Comparison of ENCODE assay signal across 8 cellular contexts in genomic region chr18:51196811-51197660, GRCh38. TPM values are rescaled to one million over a fixed set of nuclear protein-coding genes. Genes with fewer than 3 reads are reported as not detected.
DNase-seq lines count a peak whose midpoint lies in the region; ATAC-seq and TF ChIP-seq lines count a peak whose summit lies in the region.

No MANE protein-coding gene starts in this region.

- H3K27ac ChIP-seq in esophagus muscularis mucosa (replicated peaks in 1 of 4): peak overlapping the region; percentile 97 to 99 (median 98)
- H3K27ac ChIP-seq in transverse colon: peak overlapping the region; percentile 98 to 99 (median 99)

- in situ Hi-C loops in transverse colon (cut with MboI; ENCODE audit: low pct_ligation_motif_present in 1 of 4, low pct_unique_long_range_greater_than_20kb in 1 of 4, low sequenced_read_pairs in 3 of 4): no loop called here

- H3K36me3 ChIP-seq in esophagus muscularis mucosa: no peaks in the 10 kb centered on the region
- H3K36me3 ChIP-seq in transverse colon: no peaks in the 10 kb centered on the region

- peaks cover 25% of the 10 kb centered on the region for H3K4me1 Mint-ChIP-seq in activated CD8-positive, alpha-beta T cell treated with anti-CD3 and anti-CD28 coated beads for 36 hours (ENCODE audit: low read depth)

- H3K4me3 ChIP-seq in esophagus muscularis mucosa: peak overlapping the region; percentile 69 to 91 (median 78)
- H3K4me3 ChIP-seq in transverse colon: peak overlapping the region; percentile 65 to 99 (median 98)

- DNase-seq in NCI-H2171 (lab: John Stamatoyannopoulos, UW) (peak; percentile 37), NCI-H2171 treated with DMSO at 0.1 percent for 48 hours (lab: John Stamatoyannopoulos, UW) (no peak), HCEC 1CT (peak; percentile 48), NAMALWA (ENCODE audit: low spot score) (peak; percentile 49), esophagus muscularis mucosa (ENCODE audit: extremely low spot score) (no peak), myocyte (ENCODE audit: low read depth) (peak; percentile 55), transverse colon (peak; percentile 64)
- DNase-seq in activated CD8-positive, alpha-beta T cell treated with anti-CD3 and anti-CD28 coated beads for 36 hours: peak; percentile 49

- TF ChIP-seq EP300 in esophagus muscularis mucosa (IDR thresholded peaks at IDR 0.05): no peak
- no peak for TF ChIP-seq EP300 in transverse colon (IDR thresholded peaks at IDR 0.05; ENCODE audit: low read depth)

- H3K27me3 ChIP-seq in esophagus muscularis mucosa (no peaks in the 10 kb centered on the region), transverse colon (no peaks in the 10 kb centered on the region)

- H3K9me3 ChIP-seq in esophagus muscularis mucosa: no peaks in the 10 kb centered on the region
- no peaks in the 10 kb centered on the region for H3K9me3 ChIP-seq in transverse colon

- H3K4me3 Mint-ChIP-seq in activated CD8-positive, alpha-beta T cell treated with anti-CD3 and anti-CD28 coated beads for 36 hours: peak overlapping the region; percentile 85

- CTCF ChIA-PET in activated CD8-positive, alpha-beta T cell treated with anti-CD3 and anti-CD28 coated beads for 36 hours (lab: Charles Lee): interaction anchor here (0.9 to 1.8 kb wide), 8 partner anchors 9 to 165 kb away, joined by 3 to 6 read pairs (median 4); no protein-coding TSS in a partner anchor

- POLR2A ChIA-PET in activated CD8-positive, alpha-beta T cell treated with anti-CD3 and anti-CD28 coated beads for 36 hours (lab: Charles Lee): interaction anchor here (0.8 to 5.3 kb wide), 14 partner anchors 10 to 92 kb away, joined by 3 to 39 read pairs (median 4); no protein-coding TSS in a partner anchor

- TF ChIP-seq POLR2A in esophagus muscularis mucosa (IDR thresholded peaks at IDR 0.05; ENCODE audit: low read depth) (no peak), transverse colon (IDR thresholded peaks at IDR 0.05) (peak; percentile 46)

- no peaks in the 10 kb centered on the region for H3K27me3 Mint-ChIP-seq in activated CD8-positive, alpha-beta T cell treated with anti-CD3 and anti-CD28 coated beads for 36 hours

- H3K9me3 Mint-ChIP-seq in activated CD8-positive, alpha-beta T cell treated with anti-CD3 and anti-CD28 coated beads for 36 hours: no peaks in the 10 kb centered on the region

- intact Hi-C loops in activated CD8-positive, alpha-beta T cell treated with anti-CD3 and anti-CD28 coated beads for 36 hours (cut with micrococcal nuclease): no loop called here
- intact Hi-C loops in esophagus muscularis mucosa (cut with DNase I) (loop anchor here (10.0 kb wide), 4 partner anchors 122 to 912 kb away; partner anchors contain the start of genes CXXC1, ELAC1 and MBD1), transverse colon (cut with DNase I; ENCODE audit: low total_unique reads) (no loop called here)

- peak overlapping the region; percentile 97 for H3K27ac Mint-ChIP-seq in activated CD8-positive, alpha-beta T cell treated with anti-CD3 and anti-CD28 coated beads for 36 hours

- H3K4me1 ChIP-seq in esophagus muscularis mucosa (peaks cover 29 to 45% (median 42%) of the 10 kb centered on the region in 4 donors), transverse colon (peaks cover 21 to 40% (median 27%) of the 10 kb centered on the region in 4 donors)

- H3K36me3 Mint-ChIP-seq in activated CD8-positive, alpha-beta T cell treated with anti-CD3 and anti-CD28 coated beads for 36 hours (ENCODE audit: low read depth): peaks cover 33% of the 10 kb centered on the region

- ATAC-seq in activated CD8-positive, alpha-beta T cell treated with anti-CD3 and anti-CD28 coated beads for 36 hours: no peak

- WGBS in esophagus muscularis mucosa: 0% methylated on average over 14 of the region's 102 CpGs
- 0% methylated on average over 41 of the region's 102 CpGs; no CpG with 5 or more reads in 1 of the 2 donors for WGBS in transverse colon (ENCODE audit: low coverage in 1 of 2), 2 donors

- TF ChIP-seq CTCF in activated CD8-positive, alpha-beta T cell treated with anti-CD3 and anti-CD28 coated beads for 36 hours (IDR thresholded peaks at IDR 0.05): no peak
- TF ChIP-seq CTCF in esophagus muscularis mucosa (IDR thresholded peaks at IDR 0.05) (no peak), transverse colon (IDR thresholded peaks at IDR 0.05) (no peak)

RNA-seq across cellular contexts. Expression of gene MEX3C, which starts 0.4 kb away (rescaled TPM):
- 10 to 100 TPM; 51.5 to 52.6 TPM for total RNA-seq in activated CD8-positive, alpha-beta T cell treated with anti-CD3 and anti-CD28 coated beads for 36 hours
- total RNA-seq in esophagus muscularis mucosa (10 to 100 TPM; 22.8 to 38.0 (median 30.3) TPM), myocyte (28.9 TPM in 2 replicates), transverse colon (10 to 100 TPM; 11.3 to 27.8 (median 24.2) TPM)
- 28.3 TPM for polyA plus RNA-seq in myocyte (2012)

Comparison
In these comparisons a context has a peak if more than half of its experiments do, and no peak if none do; other contexts are left out.
1. DNase-seq: peak in NCI-H2171 (single experiment), HCEC 1CT (single experiment), NAMALWA (single experiment), activated CD8-positive, alpha-beta T cell treated with anti-CD3 and anti-CD28 coated beads for 36 hours (single experiment), myocyte (single experiment) and transverse colon (single experiment); none in NCI-H2171 treated with DMSO at 0.1 percent for 48 hours (single experiment) and esophagus muscularis mucosa (single experiment).